21 cellular contexts compared by ENCODE assay signal in the genomic region with DNA sequence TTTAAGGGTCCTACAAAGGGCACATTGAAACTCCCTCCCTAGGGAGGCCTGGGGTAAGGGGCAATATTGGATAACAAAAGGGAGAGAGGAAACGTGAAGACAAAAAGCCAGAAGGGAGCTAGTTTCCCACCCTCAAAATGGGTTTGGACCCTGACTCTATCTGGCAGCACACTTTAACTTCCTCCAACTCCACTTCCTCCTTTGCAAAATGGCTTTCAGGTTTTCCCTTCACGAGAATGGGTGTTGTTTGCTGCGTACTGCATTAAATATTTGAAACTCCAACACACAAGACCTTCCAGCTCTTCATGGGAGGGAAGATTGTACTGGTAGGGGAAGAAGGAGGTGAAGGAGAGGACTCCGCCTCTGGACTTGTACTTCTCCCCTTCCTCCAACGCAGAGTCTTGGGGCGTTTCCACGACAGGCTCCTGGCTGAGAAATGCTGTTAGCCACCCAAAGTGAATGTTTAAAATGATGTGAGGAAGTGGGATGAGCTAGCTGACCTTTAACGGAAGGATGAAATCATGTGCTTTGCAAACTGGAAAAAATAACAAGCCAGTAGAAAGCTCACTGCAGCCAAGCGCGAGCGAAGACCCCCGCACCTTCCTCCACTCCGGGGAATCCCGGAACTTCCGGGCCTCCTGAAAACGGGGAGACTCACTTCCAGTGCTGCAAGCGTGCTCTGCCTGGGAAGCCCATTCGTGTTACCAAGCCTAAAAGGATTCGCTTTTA.
DNase-seq lines count a peak whose midpoint lies in the region; ATAC-seq and TF ChIP-seq lines count a peak whose summit lies in the region.
"Had no signal": no experiment of that assay in that cellular context is flagged by ENCODE, and none has a peak within 500 bp of the region (broad histone marks: within the 10 kb centered on the region; RNA-seq: fewer than 3 reads in every experiment).

No MANE protein-coding gene starts in this region.

- no peak overlapping the region for H4K91ac ChIP-seq in mesenchymal stem cell (ENCODE audit: low read length)

- H3K27me3 ChIP-seq in mesenchymal stem cell (ENCODE audit: control insufficient read depth in 1 of 2, insufficient read depth in 1 of 2, low read length in 2 of 2) (peaks cover 11 to 15% of the 10 kb centered on the region in 2 experiments), uterus (no peaks in the 10 kb centered on the region)

- H4K8ac ChIP-seq in mesenchymal stem cell (ENCODE audit: low read length): no peak overlapping the region

- H3K27ac ChIP-seq in mesenchymal stem cell (ENCODE audit: low read length, poor library complexity, severe bottlenecking) (no peak overlapping the region), uterus (peak overlapping the region; percentile 31 to 33), RWPE1 (no peak overlapping the region)

- no peak overlapping the region for H2BK12ac ChIP-seq in mesenchymal stem cell (ENCODE audit: low read length in 2 of 2)

- 81% methylated on average over 14 of the region's 19 CpGs for WGBS in mesenchymal stem cell

- no peaks in the 10 kb centered on the region for H3K36me3 ChIP-seq in mesenchymal stem cell (ENCODE audit: control insufficient read depth in 1 of 2, insufficient read depth in 2 of 2, low read depth in 1 of 2, low read length in 2 of 2)
- H3K36me3 ChIP-seq in uterus: no peaks in the 10 kb centered on the region

- no peak overlapping the region for H3K4me2 ChIP-seq in mesenchymal stem cell (ENCODE audit: low read length, poor library complexity, severe bottlenecking)

- intact Hi-C loops in left ventricle myocardium superior (cut with micrococcal nuclease): no loop called here
- intact Hi-C loops in left cardiac atrium (cut with DNase I): loop anchor here in 1 of 2 donors (5.0 to 10.0 kb wide), 2 partner anchors 87 to 430 kb away; a partner anchor contains a TSS
- intact Hi-C loops in uterus (cut with DNase I; ENCODE audit: low total_unique reads): no loop called here

- peak overlapping the region; percentile 7 for H3K9ac ChIP-seq in mesenchymal stem cell (ENCODE audit: low read length)

- H3K4ac ChIP-seq in mesenchymal stem cell (ENCODE audit: low read depth in 1 of 2, low read length in 2 of 2): no peak overlapping the region

- TF ChIP-seq POLR2A in uterus (IDR thresholded peaks at IDR 0.05): no peak

- in situ Hi-C loops in ACHN (cut with HindIII; ENCODE audit: low pct_ligation_motif_present, low pct_unique_long_range_greater_than_20kb, low sequenced_read_pairs): no loop called here

- H2BK120ac ChIP-seq in mesenchymal stem cell (ENCODE audit: low read depth, low read length): no peak overlapping the region

- ATAC-seq in left ventricle myocardium superior (peak; percentile 18), left cardiac atrium (no peak), GM18858 (IDR thresholded peaks at IDR 0.05; ENCODE audit: unreplicated experiment) (no peak)
- ATAC-seq: activated T-cell treated with anti-CD3 and anti-CD28 coated beads, Interleukin-2, amount 50 U/mL, for 4 hours; GM12878 had no signal

- no peak for TF ChIP-seq CTCF in choroid plexus epithelial cell (conservative IDR thresholded peaks at IDR 0.05; ENCODE audit: low read depth, low read length)
- TF ChIP-seq CTCF in uterus (IDR thresholded peaks at IDR 0.05): no peak
- TF ChIP-seq CTCF in RWPE1 (conservative IDR thresholded peaks at IDR 0.05; ENCODE audit: low read depth): no peak

- H3K18ac ChIP-seq in mesenchymal stem cell (ENCODE audit: low read depth in 1 of 2, low read length in 2 of 2): no peak overlapping the region

- no peak overlapping the region for H3K14ac ChIP-seq in mesenchymal stem cell (ENCODE audit: low read length in 2 of 2)

- H2AFZ ChIP-seq in mesenchymal stem cell (ENCODE audit: low read depth, low read length): no peak overlapping the region

- H3K9me3 ChIP-seq in mesenchymal stem cell (ENCODE audit: control insufficient read depth, low read length): no peaks in the 10 kb centered on the region
- H3K9me3 ChIP-seq in uterus: no peaks in the 10 kb centered on the region

- H3K4me1 ChIP-seq in mesenchymal stem cell (ENCODE audit: control insufficient read depth, insufficient read depth, low read depth, low read length) (peaks cover 2% of the 10 kb centered on the region), uterus (no peaks in the 10 kb centered on the region)

- no peak overlapping the region for H2BK15ac ChIP-seq in mesenchymal stem cell (ENCODE audit: low read depth, poor library complexity, severe bottlenecking)

- no peak overlapping the region for H2AK5ac ChIP-seq in mesenchymal stem cell (ENCODE audit: low read length, severe bottlenecking)

- H3K79me1 ChIP-seq in mesenchymal stem cell (replicated peaks; ENCODE audit: low read length, poor library complexity, severe bottlenecking): no peaks in the 10 kb centered on the region

- H3K23ac ChIP-seq in mesenchymal stem cell (ENCODE audit: low read length in 2 of 2): no peak overlapping the region

- POLR2A ChIA-PET in RWPE1 (lab: Yijun Ruan, JAX; ENCODE audit: low non-redundant PET): interaction anchor here (0.6 kb wide), 1 partner anchor 303 kb away, joined by 3 read pairs; no protein-coding TSS in a partner anchor

- peak overlapping the region; percentile 23 for H3K4me3 ChIP-seq in choroid plexus epithelial cell (ENCODE audit: low read depth, low read length)
- H3K4me3 ChIP-seq in mesenchymal stem cell (ENCODE audit: insufficient read depth in 1 of 2, low read depth in 1 of 2, low read length in 2 of 2): peak overlapping the region in 1 of 2 experiments; percentile 47
- H3K4me3 ChIP-seq in uterus: peak overlapping the region; percentile 1 to 7
- H3K4me3 ChIP-seq: GM12878 had no signal

- no peak for DNase-seq in left ventricle myocardium superior
- no peak for DNase-seq in left cardiac atrium
- peak; percentile 10 for DNase-seq in choroid plexus epithelial cell (ENCODE audit: low read depth)
- DNase-seq in mesenchymal stem cell: no peak
- DNase-seq in uterus: peak in 1 of 2 donors; percentile 21
- DNase-seq in RWPE1 (ENCODE audit: low spot score): no peak
- DNase-seq in ACHN: no peak
- DNase-seq: activated CD4-positive, CD25-positive, alpha-beta regulatory T cell treated with anti-CD3 and anti-CD28 coated beads, Interleukin-2, amount 50 U/mL, for 72 hours; activated naive CD4-positive, alpha-beta T cell treated with anti-CD3 and anti-CD28 coated beads, Interleukin-2, amount 10 ng/mL, durations not matched to agents 7 days and 5 days; activated T-cell treated with anti-CD3 and anti-CD28 coated beads, Interleukin-2, amount 50 U/mL, for 4 hours; aorta; C1 segment of cervical spinal cord; cerebellar nuclear complex; DMS53; NCI-H1048; NCI-H1930; NCI-H446; stimulated activated CD8-positive, alpha-beta memory T cell treated with anti-CD3 and anti-CD28 coated beads, Interleukin-4, amount 100 ng/mL, for 48 hours; SW 1271 had no signal

- H2BK5ac ChIP-seq in mesenchymal stem cell (ENCODE audit: low read depth, low read length, poor library complexity, severe bottlenecking): no peak overlapping the region

- CTCF ChIA-PET in RWPE1 (lab: Yijun Ruan, JAX): interaction anchor here (0.7 kb wide), 1 partner anchor 898 kb away, joined by 3 read pairs; no protein-coding TSS in a partner anchor

Comparison
In these comparisons a context has a peak if more than half of its experiments do, and no peak if none do; other contexts are left out.
1. H3K27ac ChIP-seq: peak in uterus (2 of 2); none in mesenchymal stem cell (single experiment) and RWPE1 (single experiment).